Comparison of ENCODE assay signal across 8 cellular contexts in genomic region chr10:51832652-51833383, GRCh38.
DNase-seq lines count a peak whose midpoint lies in the region; ATAC-seq lines count a peak whose summit lies in the region.

No MANE protein-coding gene starts in this region.

- ATAC-seq in GM19467 (IDR thresholded peaks at IDR 0.05; ENCODE audit: unreplicated experiment) (no peak), GM21381 (IDR thresholded peaks at IDR 0.05; ENCODE audit: unreplicated experiment) (no peak)

- peak; percentile 3 to 26 (median 12) for DNase-seq in stimulated activated CD4-positive, alpha-beta T cell treated with anti-CD3 and anti-CD28 coated beads, Interleukin-12 subunit alpha, Interleukin-12 subunit beta, amount 100 ng/mL, for 48 hours (ENCODE audit: low read depth in 2 of 3, low spot score in 1 of 3)
- DNase-seq in stimulated activated CD4-positive, alpha-beta T cell treated with anti-CD3 and anti-CD28 coated beads, Interleukin-12 subunit alpha, Interleukin-12 subunit beta, amount 100 ng/mL, for 4 hours, result no peak
- peak; percentile 3 for DNase-seq in HS-5 (ENCODE audit: low read depth)
- DNase-seq in dermis blood vessel endothelial cell, result peak; percentile 6
- peak; percentile 1 to 4 for DNase-seq in stimulated activated CD8-positive, alpha-beta memory T cell treated with anti-CD3 and anti-CD28 coated beads, Interleukin-15, amount 100 ng/mL, for 48 hours (ENCODE audit: low read depth in 2 of 2)
- no peak for DNase-seq in SHP77 treated with DMSO at 0.1 percent for 48 hours (lab: John Stamatoyannopoulos, UW)

Comparison
In these comparisons a context has a peak if more than half of its experiments do, and no peak if none do; other contexts are left out.
1. DNase-seq: peak in stimulated activated CD4-positive, alpha-beta T cell treated with anti-CD3 and anti-CD28 coated beads, Interleukin-12 subunit alpha, Interleukin-12 subunit beta, amount 100 ng/mL, for 48 hours (3 of 3), HS-5 (single experiment), dermis blood vessel endothelial cell (single experiment) and stimulated activated CD8-positive, alpha-beta memory T cell treated with anti-CD3 and anti-CD28 coated beads, Interleukin-15, amount 100 ng/mL, for 48 hours (2 of 2); none in stimulated activated CD4-positive, alpha-beta T cell treated with anti-CD3 and anti-CD28 coated beads, Interleukin-12 subunit alpha, Interleukin-12 subunit beta, amount 100 ng/mL, for 4 hours (single experiment) and SHP77 treated with DMSO at 0.1 percent for 48 hours (single experiment).